12 cellular contexts compared by ENCODE assay signal in genomic region chr7:37410305-37411209, GRCh38. TPM values are rescaled to one million over a fixed set of nuclear protein-coding genes. Genes with fewer than 3 reads are reported as not detected.
DNase-seq lines count a peak whose midpoint lies in the region; ATAC-seq and TF ChIP-seq lines count a peak whose summit lies in the region.
"Had no signal": no experiment of that assay in that cellular context is flagged by ENCODE, and none has a peak within 500 bp of the region (broad histone marks: within the 10 kb centered on the region; RNA-seq: fewer than 3 reads in every experiment).

No MANE protein-coding gene starts in this region.

- in situ Hi-C loops in brain microvascular endothelial cell (cut with HindIII; ENCODE audit: low pct_ligation_motif_present, low sequenced_read_pairs) = no loop called here

- H3K9me3 Mint-ChIP-seq in CD14-positive monocyte (peaks cover 2 to 7% (median 3%) of the 10 kb centered on the region in 7 donors), T-cell (peaks cover 0 to 4% (median 4%) of the 10 kb centered on the region in 3 donors)

- H3K79me2 ChIP-seq in DOHH2 (ENCODE audit: control insufficient read depth, low read length) (no peaks in the 10 kb centered on the region), Karpas-422 (ENCODE audit: low read length) (no peaks in the 10 kb centered on the region)

- H3K36me3 ChIP-seq in DOHH2 (ENCODE audit: control insufficient read depth, low read length) (peaks cover 7% of the 10 kb centered on the region; the same call in 1 of the 2 replicates), left lung (no peaks in the 10 kb centered on the region), brain microvascular endothelial cell (replicated peaks) (no peaks in the 10 kb centered on the region), Karpas-422 (ENCODE audit: insufficient read depth, low read length) (no peaks in the 10 kb centered on the region)

- H3K4me3 Mint-ChIP-seq in CD14-positive monocyte (peak overlapping the region in 1 of 2 donors; percentile 28), T-cell (peak overlapping the region; percentile 53 to 74 (median 59))

- H3K9me3 ChIP-seq in DOHH2 (ENCODE audit: control insufficient read depth, insufficient read depth, low read length) (0 out of 2 replicates have a peak, but pooled peaks cover 4% of the 10 kb centered on the region), left lung (peaks cover 0 to 6% of the 10 kb centered on the region in 2 donors), Karpas-422 (ENCODE audit: low read length) (no peaks in the 10 kb centered on the region)

- no peak overlapping the region for H2AFZ ChIP-seq in Karpas-422 (ENCODE audit: low read length)

- H3K4me2 ChIP-seq in DOHH2 (ENCODE audit: low read length) (peak overlapping the region; percentile 55), Karpas-422 (ENCODE audit: low read depth, low read length, poor library complexity, severe bottlenecking) (no peak overlapping the region)

- H3K27ac ChIP-seq in DOHH2 (ENCODE audit: low read depth, low read length) = no peak overlapping the region
- H3K27ac ChIP-seq in left lung = peak overlapping the region; percentile 42 to 62
- H3K27ac ChIP-seq in brain microvascular endothelial cell = no peak overlapping the region
- H3K27ac ChIP-seq in Karpas-422 (ENCODE audit: low read length) = no peak overlapping the region

- POLR2A ChIA-PET in T-cell (lab: Charles Lee) = no interaction called here

- intact Hi-C loops in CD14-positive monocyte (cut with micrococcal nuclease) = no loop called here
- intact Hi-C loops in left lung (cut with DNase I) = no loop called here

- no peaks in the 10 kb centered on the region for H3K27me3 Mint-ChIP-seq in CD14-positive monocyte (ENCODE audit: low read depth in 3 of 3)
- H3K27me3 Mint-ChIP-seq in T-cell = no peaks in the 10 kb centered on the region

- H3K4me1 ChIP-seq in DOHH2 (ENCODE audit: control insufficient read depth, low read length) (peaks cover 35% of the 10 kb centered on the region), left lung (peaks cover 13 to 53% of the 10 kb centered on the region in 2 donors), Karpas-422 (ENCODE audit: low read length) (peaks cover 6% of the 10 kb centered on the region; the same call in 1 of the 2 replicates)

- H3K4me1 Mint-ChIP-seq in CD14-positive monocyte = peaks cover 59% of the 10 kb centered on the region
- peaks cover 70 to 87% (median 75%) of the 10 kb centered on the region in 3 donors for H3K4me1 Mint-ChIP-seq in T-cell

- TF ChIP-seq CTCF in CD14-positive monocyte (IDR thresholded peaks at IDR 0.05) = no peak
- TF ChIP-seq CTCF in DOHH2 (IDR thresholded peaks at IDR 0.05; ENCODE audit: low read depth, low read length, poor library complexity, severe bottlenecking) = no peak
- TF ChIP-seq CTCF in left lung (IDR thresholded peaks at IDR 0.05) = no peak
- TF ChIP-seq CTCF in brain microvascular endothelial cell (IDR thresholded peaks at IDR 0.05; ENCODE audit: low read depth, low read length, missing control alignments) = no peak

- H3K27me3 ChIP-seq in DOHH2 (ENCODE audit: control insufficient read depth, low read length) = no peaks in the 10 kb centered on the region
- no peaks in the 10 kb centered on the region for H3K27me3 ChIP-seq in left lung
- H3K27me3 ChIP-seq in brain microvascular endothelial cell (replicated peaks) = no peaks in the 10 kb centered on the region
- no peaks in the 10 kb centered on the region for H3K27me3 ChIP-seq in Karpas-422 (ENCODE audit: low read length)

- H3F3A ChIP-seq in DOHH2 (ENCODE audit: control insufficient read depth, insufficient read depth) = no peaks in the 10 kb centered on the region

- DNase-seq in CD14-positive monocyte (ENCODE audit: low spot score) = no peak
- DNase-seq in T-cell = no peak
- no peak for DNase-seq in left lung
- no peak for DNase-seq in brain microvascular endothelial cell
- no peak for DNase-seq in Karpas-422
- DNase-seq in DMS53 treated with DMSO at 0.1 percent for 48 hours (lab: John Stamatoyannopoulos, UW; ENCODE audit: unreplicated experiment) = no peak
- DNase-seq: Calu3; GOT3; NCI-H187; stimulated activated CD4-positive, alpha-beta T cell treated with anti-CD3 and anti-CD28 coated beads, Interleukin-2, amount 100 ng/mL, for 48 hours had no signal

- H3K36me3 Mint-ChIP-seq in CD14-positive monocyte (peaks cover 17 to 21% of the 10 kb centered on the region in 2 donors), T-cell (peaks cover 9% of the 10 kb centered on the region)

- H3K27ac Mint-ChIP-seq in CD14-positive monocyte (peak overlapping the region; percentile 31 to 89 (median 75)), T-cell (peak overlapping the region; percentile 87 to 95)

- no peak overlapping the region for H3K9ac ChIP-seq in Karpas-422 (ENCODE audit: low read length)

- ATAC-seq in T-cell (replicated peaks in 1 of 4) (peak in 2 of 4 experiments; percentile 17 to 21), left lung (peak; percentile 28), HG02852 (IDR thresholded peaks at IDR 0.05; ENCODE audit: unreplicated experiment) (no peak)

- H3K9me2 ChIP-seq in DOHH2 (replicated peaks; ENCODE audit: control insufficient read depth, low read length) = no peaks in the 10 kb centered on the region
- H3K9me2 ChIP-seq in Karpas-422 (replicated peaks; ENCODE audit: insufficient read depth, low read length) = no peaks in the 10 kb centered on the region

- H4K20me1 ChIP-seq in DOHH2 (ENCODE audit: control insufficient read depth, insufficient read depth, low read depth, low read length) (no peaks in the 10 kb centered on the region), Karpas-422 (ENCODE audit: insufficient read depth, low read depth, low read length) (no peaks in the 10 kb centered on the region)

- peak overlapping the region; percentile 45 for H3K4me3 ChIP-seq in DOHH2 (ENCODE audit: low read length)
- H3K4me3 ChIP-seq in left lung = no peak overlapping the region
- no peak overlapping the region for H3K4me3 ChIP-seq in brain microvascular endothelial cell (ENCODE audit: low read depth, low read length)
- no peak overlapping the region for H3K4me3 ChIP-seq in Karpas-422 (ENCODE audit: low read length)

- CTCF ChIA-PET in T-cell (lab: Charles Lee) = interaction anchor here (0.7 to 1.0 kb wide), 3 partner anchors 11 to 57 kb away, joined by 3 read pairs; no protein-coding TSS in a partner anchor

RNA-seq across cellular contexts. Expression of gene ELMO1, which starts 38.1 kb away (rescaled TPM):
- polyA plus RNA-seq in CD14-positive monocyte = 10 to 100 TPM; 46.6 to 46.7 TPM
- total RNA-seq in T-cell (100 to 1,000 TPM; 101 to 149 (median 113) TPM), left lung (10 to 100 TPM; 18.2 to 51.4 TPM)
- total RNA-seq in Karpas-422 (2014; rRNA removed; shearing (Covaris generic); ENCODE audit: low replicate concordance) = 87.7 and 137 TPM in 2 replicates
- total RNA-seq: Calu3 had no signal

Comparison
In these comparisons a context has a peak if more than half of its experiments do, and no peak if none do; other contexts are left out.
1. H3K27ac ChIP-seq: peak in left lung (2 of 2); none in DOHH2 (single experiment), brain microvascular endothelial cell (single experiment) and Karpas-422 (single experiment).